1 cellular context compared by ENCODE assay signal in the genomic region with DNA sequence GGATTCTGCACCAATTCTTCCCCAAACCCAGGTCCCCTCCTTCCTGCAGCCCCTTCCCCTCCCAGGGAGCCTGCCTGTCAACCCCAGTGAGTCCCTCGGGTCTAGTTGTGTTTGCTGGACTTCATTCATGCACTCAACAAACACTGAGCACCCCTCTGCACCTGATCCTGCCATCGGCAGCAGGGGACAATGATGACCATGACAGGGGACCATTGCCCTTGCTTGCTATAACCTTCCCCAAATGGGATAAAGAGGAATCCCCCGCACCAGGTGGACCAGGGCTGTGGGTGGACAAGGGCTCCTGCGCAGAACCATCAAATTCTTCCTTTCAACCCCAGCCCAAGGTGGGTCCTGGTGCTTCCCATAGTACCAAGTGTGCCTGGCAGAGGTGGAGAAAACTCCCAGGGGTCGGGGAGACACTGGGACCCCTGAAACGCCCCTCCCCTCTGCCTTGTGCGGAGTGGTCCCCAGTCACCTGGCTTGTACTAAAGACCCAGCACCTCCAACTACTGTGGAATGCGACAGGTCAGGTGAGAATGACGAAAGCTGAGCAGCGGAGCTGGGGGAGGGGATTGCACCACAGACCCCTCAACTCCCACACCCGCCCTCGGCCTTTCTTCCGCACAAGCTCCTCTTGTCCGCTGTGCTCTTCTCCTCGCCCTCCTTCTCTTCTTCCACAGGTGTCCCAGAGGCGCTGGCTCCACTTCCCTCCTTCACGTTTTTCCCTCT.
TF ChIP-seq lines count a peak whose summit lies in the region.

No MANE protein-coding gene starts in this region.

TF ChIP-seq in WTC11, 78 proteins besides CTCF, POLR2A, EP300 and RAD21 (continued from another document):
- TF ChIP-seq, protein P1, sequence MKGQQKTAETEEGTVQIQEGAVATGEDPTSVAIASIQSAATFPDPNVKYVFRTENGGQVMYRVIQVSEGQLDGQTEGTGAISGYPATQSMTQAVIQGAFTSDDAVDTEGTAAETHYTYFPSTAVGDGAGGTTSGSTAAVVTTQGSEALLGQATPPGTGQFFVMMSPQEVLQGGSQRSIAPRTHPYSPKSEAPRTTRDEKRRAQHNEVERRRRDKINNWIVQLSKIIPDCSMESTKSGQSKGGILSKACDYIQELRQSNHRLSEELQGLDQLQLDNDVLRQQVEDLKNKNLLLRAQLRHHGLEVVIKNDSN (CRISPR knock-in tag; IDR thresholded peaks at IDR 0.05), result peak; percentile 48; the same call in 1 of the 2 replicates
- TF ChIP-seq TEAD1 (CRISPR knock-in tag; IDR thresholded peaks at IDR 0.05), result no peak
